Comparison of ENCODE assay signal across 8 cellular contexts in the genomic region with DNA sequence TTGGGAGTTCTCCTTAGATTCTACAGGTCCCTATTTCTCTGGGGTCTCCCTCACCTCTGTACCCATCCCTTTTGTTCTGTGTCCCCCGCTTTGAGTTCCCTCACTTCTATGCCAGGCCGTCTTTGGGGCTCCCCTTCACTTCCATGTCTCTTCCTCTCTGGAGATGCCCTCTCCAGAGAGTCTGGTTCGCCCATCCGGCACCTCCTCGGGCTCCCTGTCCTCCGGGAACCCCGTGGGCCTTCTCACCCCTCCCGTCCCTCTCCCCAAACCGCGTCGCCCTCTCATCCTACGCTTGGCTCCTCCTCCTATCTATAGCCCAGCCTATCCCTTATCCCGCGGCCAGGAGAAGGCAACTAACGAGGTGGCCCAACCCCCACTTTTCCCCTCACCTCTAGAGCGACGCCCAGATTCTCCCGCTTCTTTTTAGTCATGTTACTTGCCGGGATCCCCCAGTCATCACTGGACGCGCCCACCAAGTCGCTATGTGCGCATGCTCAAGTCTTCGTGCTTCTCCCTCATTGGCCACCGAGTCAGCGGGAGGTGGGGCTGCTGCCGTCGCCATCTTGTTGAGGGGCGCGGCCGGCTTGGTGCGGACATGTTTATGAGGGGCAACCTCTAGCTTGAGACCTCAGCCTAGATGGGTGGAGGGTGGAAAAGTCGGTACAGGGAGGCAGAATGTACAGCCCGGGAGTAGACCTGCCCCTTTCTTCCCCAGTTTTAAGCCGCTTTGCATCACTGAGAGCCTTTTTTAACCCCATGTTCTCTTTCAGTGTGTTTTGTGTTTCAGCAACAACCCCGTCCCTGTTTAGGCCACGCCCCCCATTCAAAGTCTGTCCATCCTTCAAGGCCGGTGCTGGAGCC. TPM values are rescaled to one million over a fixed set of nuclear protein-coding genes. Genes with fewer than 3 reads are reported as not detected.
A peak's percentile ranks its signal among the peaks of the same experiment; 100 is the strongest.
DNase-seq lines count a peak whose midpoint lies in the region; ATAC-seq and TF ChIP-seq lines count a peak whose summit lies in the region.

A gene (minus strand): TSS at position 461 of the 861 bp plus-strand sequence. CDS start 30 bp downstream, at position 431.

- TF ChIP-seq CTCF in epithelial cell of esophagus (IDR thresholded peaks at IDR 0.05; ENCODE audit: insufficient read depth, low read depth, low read length, missing control alignments) (no peak), mucosa of descending colon (IDR thresholded peaks at IDR 0.05) (no peak)

- H3K36me3 ChIP-seq in mucosa of descending colon (ENCODE audit: low read depth), result no peaks in the 10 kb centered on the region

- ATAC-seq in GM21619 (IDR thresholded peaks at IDR 0.05; ENCODE audit: unreplicated experiment) (peak; percentile 82), mucosa of descending colon (peak; percentile 97)

- intact Hi-C loops in mucosa of descending colon (cut with DNase I, micrococcal nuclease), result no loop called here

- H3K4me1 ChIP-seq in mucosa of descending colon (ENCODE audit: low read depth), result peaks cover 7% of the 10 kb centered on the region

- DNase-seq in DMS153 (lab: John Stamatoyannopoulos, UW) (peak; percentile 93), OCI-M2 (lab: John Stamatoyannopoulos, UW; ENCODE audit: unreplicated experiment) (peak; percentile 92), activated T-cell treated with anti-CD3 and anti-CD28 coated beads for 24 hours (ENCODE audit: low read depth) (peak; percentile 98), epithelial cell of esophagus (ENCODE audit: low read depth) (peak; percentile 96), mucosa of descending colon (peak; percentile 94 to 96 (median 94))
- DNase-seq in stimulated activated CD8-positive, alpha-beta memory T cell treated with anti-CD3 and anti-CD28 coated beads, Interleukin-4, amount 100 ng/mL, for 1 hour (ENCODE audit: low read depth in 2 of 2, low spot score in 1 of 2), result peak; percentile 89 to 94

- peak within 1 kb of the TSS; percentile 82 for H3K4me3 ChIP-seq in epithelial cell of esophagus (ENCODE audit: low read length)
- H3K4me3 ChIP-seq in mucosa of descending colon, result peak within 1 kb of the TSS; percentile 42

- no peak for TF ChIP-seq EP300 in Ishikawa (IDR thresholded peaks at IDR 0.05; ENCODE audit: borderline replicate concordance)

- no peak for TF ChIP-seq RAD21 in Ishikawa (IDR thresholded peaks at IDR 0.05; ENCODE audit: low read depth)

- no peaks in the 10 kb centered on the region for H3K9me3 ChIP-seq in mucosa of descending colon

TF ChIP-seq in Ishikawa, 13 proteins besides CTCF, POLR2A, EP300 and RAD21:
- TF ChIP-seq NFIC (IDR thresholded peaks at IDR 0.05) (no peak), YY1 (IDR thresholded peaks at IDR 0.05; ENCODE audit: low read depth) (peak; percentile 100), TEAD4 (IDR thresholded peaks at IDR 0.05) (no peak), TCF12 (IDR thresholded peaks at IDR 0.05; ENCODE audit: low read depth) (peak; percentile 64), EGR1 (IDR thresholded peaks at IDR 0.05) (peak; percentile 87), TAF1 (IDR thresholded peaks at IDR 0.05; ENCODE audit: low read depth) (peak; percentile 52; the same call in 1 of the 2 replicates), ZBTB7A (IDR thresholded peaks at IDR 0.05; ENCODE audit: low read depth) (peak; percentile 55; the same call in 1 of the 2 replicates), CEBPB (IDR thresholded peaks at IDR 0.05) (no peak), FOXM1 (IDR thresholded peaks at IDR 0.05; ENCODE audit: borderline replicate concordance, low read depth) (peak; percentile 20; the same call in 1 of the 2 replicates), CREB1 (IDR thresholded peaks at IDR 0.05; ENCODE audit: low read depth) (no peak; the same call in none of the 2 replicates)
- TF ChIP-seq, protein P1, sequence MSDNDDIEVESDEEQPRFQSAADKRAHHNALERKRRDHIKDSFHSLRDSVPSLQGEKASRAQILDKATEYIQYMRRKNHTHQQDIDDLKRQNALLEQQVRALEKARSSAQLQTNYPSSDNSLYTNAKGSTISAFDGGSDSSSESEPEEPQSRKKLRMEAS (IDR thresholded peaks at IDR 0.05), result peak; percentile 92
- TF ChIP-seq, protein P2, sequence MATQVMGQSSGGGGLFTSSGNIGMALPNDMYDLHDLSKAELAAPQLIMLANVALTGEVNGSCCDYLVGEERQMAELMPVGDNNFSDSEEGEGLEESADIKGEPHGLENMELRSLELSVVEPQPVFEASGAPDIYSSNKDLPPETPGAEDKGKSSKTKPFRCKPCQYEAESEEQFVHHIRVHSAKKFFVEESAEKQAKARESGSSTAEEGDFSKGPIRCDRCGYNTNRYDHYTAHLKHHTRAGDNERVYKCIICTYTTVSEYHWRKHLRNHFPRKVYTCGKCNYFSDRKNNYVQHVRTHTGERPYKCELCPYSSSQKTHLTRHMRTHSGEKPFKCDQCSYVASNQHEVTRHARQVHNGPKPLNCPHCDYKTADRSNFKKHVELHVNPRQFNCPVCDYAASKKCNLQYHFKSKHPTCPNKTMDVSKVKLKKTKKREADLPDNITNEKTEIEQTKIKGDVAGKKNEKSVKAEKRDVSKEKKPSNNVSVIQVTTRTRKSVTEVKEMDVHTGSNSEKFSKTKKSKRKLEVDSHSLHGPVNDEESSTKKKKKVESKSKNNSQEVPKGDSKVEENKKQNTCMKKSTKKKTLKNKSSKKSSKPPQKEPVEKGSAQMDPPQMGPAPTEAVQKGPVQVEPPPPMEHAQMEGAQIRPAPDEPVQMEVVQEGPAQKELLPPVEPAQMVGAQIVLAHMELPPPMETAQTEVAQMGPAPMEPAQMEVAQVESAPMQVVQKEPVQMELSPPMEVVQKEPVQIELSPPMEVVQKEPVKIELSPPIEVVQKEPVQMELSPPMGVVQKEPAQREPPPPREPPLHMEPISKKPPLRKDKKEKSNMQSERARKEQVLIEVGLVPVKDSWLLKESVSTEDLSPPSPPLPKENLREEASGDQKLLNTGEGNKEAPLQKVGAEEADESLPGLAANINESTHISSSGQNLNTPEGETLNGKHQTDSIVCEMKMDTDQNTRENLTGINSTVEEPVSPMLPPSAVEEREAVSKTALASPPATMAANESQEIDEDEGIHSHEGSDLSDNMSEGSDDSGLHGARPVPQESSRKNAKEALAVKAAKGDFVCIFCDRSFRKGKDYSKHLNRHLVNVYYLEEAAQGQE (IDR thresholded peaks at IDR 0.05; ENCODE audit: low read depth), result no peak
- TF ChIP-seq, protein P3, sequence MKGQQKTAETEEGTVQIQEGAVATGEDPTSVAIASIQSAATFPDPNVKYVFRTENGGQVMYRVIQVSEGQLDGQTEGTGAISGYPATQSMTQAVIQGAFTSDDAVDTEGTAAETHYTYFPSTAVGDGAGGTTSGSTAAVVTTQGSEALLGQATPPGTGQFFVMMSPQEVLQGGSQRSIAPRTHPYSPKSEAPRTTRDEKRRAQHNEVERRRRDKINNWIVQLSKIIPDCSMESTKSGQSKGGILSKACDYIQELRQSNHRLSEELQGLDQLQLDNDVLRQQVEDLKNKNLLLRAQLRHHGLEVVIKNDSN (IDR thresholded peaks at IDR 0.05), result peak; percentile 81

RNA-seq across cellular contexts. Expression of the gene that starts here (rescaled TPM):
- total RNA-seq in mucosa of descending colon, result 10 to 100 TPM in 2 of 3 donors, 1 to 10 TPM in 1; 5.4 to 13.4 (median 12.1) TPM

Comparison
In these comparisons a context has a peak if more than half of its experiments do, and no peak if none do; other contexts are left out.
1. Peak in every context shown above with its lines: DNase-seq, ATAC-seq and H3K4me3 ChIP-seq.